Comparison of ENCODE assay signal across 8 cellular contexts in the genomic region with DNA sequence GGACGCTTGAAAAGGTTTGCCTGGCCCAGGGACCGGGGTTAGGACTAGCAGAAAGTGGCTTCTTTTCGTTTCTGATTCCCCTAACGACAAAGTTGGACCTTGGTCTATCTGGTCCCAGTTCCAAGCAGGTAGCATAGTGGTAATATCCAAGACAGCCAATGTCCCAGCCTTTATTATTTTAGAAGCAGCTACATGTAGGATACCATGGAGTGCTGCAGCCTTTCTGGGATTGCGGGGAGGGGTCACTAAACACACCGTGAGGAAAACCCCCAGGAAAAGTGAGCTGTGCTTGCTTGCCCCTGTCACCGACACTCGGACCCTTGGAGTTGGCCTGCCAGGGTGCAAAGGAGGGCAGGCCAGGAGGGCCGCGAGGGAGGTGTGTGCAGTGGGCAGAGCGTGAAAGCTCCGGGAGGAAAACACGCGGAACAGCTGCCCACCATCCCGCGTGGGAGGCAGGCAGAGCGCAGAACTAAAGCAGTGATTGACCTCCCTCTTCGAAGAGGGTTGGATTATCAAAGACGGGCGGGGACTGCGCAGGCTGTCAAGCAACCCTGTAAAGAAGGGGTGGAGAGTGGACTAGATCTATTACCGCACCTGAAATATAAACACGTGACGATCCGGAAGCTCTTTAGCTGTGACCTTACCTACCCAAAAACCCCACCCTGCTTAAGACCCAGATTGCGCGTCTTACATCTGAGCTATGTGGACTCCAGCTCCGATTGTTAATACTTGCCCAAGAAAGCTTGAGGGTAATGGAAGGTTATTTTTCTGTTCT. TPM values are rescaled to one million over a fixed set of nuclear protein-coding genes. Genes with fewer than 3 reads are reported as not detected.
DNase-seq lines count a peak whose midpoint lies in the region; ATAC-seq, FAIRE-seq and TF ChIP-seq lines count a peak whose summit lies in the region.

No MANE protein-coding gene starts in this region.

- H3K27me3 ChIP-seq in iPS-20b (ENCODE audit: insufficient read depth, low read length) (no peaks in the 10 kb centered on the region), smooth muscle cell (ENCODE audit: low read depth) (no peaks in the 10 kb centered on the region)

- peaks cover 48% of the 10 kb centered on the region for H3K79me2 ChIP-seq in smooth muscle cell (ENCODE audit: low read depth)

- H3K27me3 Mint-ChIP-seq in IgD-negative memory B cell (peaks cover 1% of the 10 kb centered on the region), brain (peaks cover 3% of the 10 kb centered on the region)

- peaks cover 15% of the 10 kb centered on the region for H3F3A ChIP-seq in smooth muscle cell (ENCODE audit: low read depth)

- peaks cover 36% of the 10 kb centered on the region for H4K20me1 ChIP-seq in smooth muscle cell (ENCODE audit: low read depth)

- DNase-seq in Daoy (ENCODE audit: low read depth): peak; percentile 25
- DNase-seq in T follicular helper cell (ENCODE audit: low read depth): peak; percentile 14
- DNase-seq in smooth muscle cell (lab: John Stamatoyannopoulos, UW; ENCODE audit: unreplicated experiment): no peak
- DNase-seq in HTR-8/SVneo (ENCODE audit: insufficient read length, low spot score): no peak

- H3K9ac ChIP-seq in iPS-20b (ENCODE audit: low read depth, low read length): peak overlapping the region; percentile 82
- peak overlapping the region; percentile 96 for H3K9ac ChIP-seq in smooth muscle cell (ENCODE audit: low read depth)

- H3K4me3 ChIP-seq in iPS-20b (ENCODE audit: low read length) (peak overlapping the region; percentile 95), smooth muscle cell (peak overlapping the region; percentile 91)

- H3K27ac Mint-ChIP-seq in IgD-negative memory B cell (peak overlapping the region; percentile 21 to 72 (median 25)), brain (peak overlapping the region; percentile 79 to 98 (median 94))

- TF ChIP-seq CTCF in brain (conservative IDR thresholded peaks at IDR 0.05) (no peak), smooth muscle cell (IDR thresholded peaks at IDR 0.05; ENCODE audit: borderline replicate concordance, insufficient read depth, poor library complexity, severe bottlenecking) (no peak)

- H3K4me2 ChIP-seq in smooth muscle cell: peak overlapping the region; percentile 94

- H3K9me3 Mint-ChIP-seq in IgD-negative memory B cell: peaks cover 0 to 6% (median 5%) of the 10 kb centered on the region in 3 donors
- H3K9me3 Mint-ChIP-seq in brain: peaks cover 0 to 5% (median 2%) of the 10 kb centered on the region in 5 experiments

- H3K4me1 Mint-ChIP-seq in IgD-negative memory B cell (peaks cover 4 to 22% (median 22%) of the 10 kb centered on the region in 3 donors), brain (peaks cover 55% of the 10 kb centered on the region)

- H3K27ac ChIP-seq in iPS-20b (ENCODE audit: low read length) (no peak overlapping the region), smooth muscle cell (ENCODE audit: low read depth) (peak overlapping the region; percentile 91)

- no peak for FAIRE-seq in HTR-8/SVneo (lab: Jason Lieb, UNC)

- ATAC-seq in GM21528 (IDR thresholded peaks at IDR 0.05; ENCODE audit: low FRiP score, unreplicated experiment): peak; percentile 40

- peaks cover 33% of the 10 kb centered on the region; the same call in 1 of the 2 replicates for H3K4me1 ChIP-seq in iPS-20b (ENCODE audit: insufficient read depth, low read length)
- H3K4me1 ChIP-seq in smooth muscle cell (ENCODE audit: low read depth): peaks cover 42% of the 10 kb centered on the region

- WGBS in smooth muscle cell (ENCODE audit: low lambda C conversion rate): 11% methylated on average over 28 of the region's 28 CpGs

- H3K36me3 Mint-ChIP-seq in IgD-negative memory B cell: no peaks in the 10 kb centered on the region
- H3K36me3 Mint-ChIP-seq in brain: peaks cover 6% of the 10 kb centered on the region

- peak overlapping the region; percentile 89 for H2AFZ ChIP-seq in smooth muscle cell (ENCODE audit: low read depth)

- H3K9me3 ChIP-seq in iPS-20b (ENCODE audit: insufficient read depth, low read depth, low read length) (0 out of 2 replicates have a peak, but pooled peaks cover 1% of the 10 kb centered on the region), smooth muscle cell (replicated peaks; ENCODE audit: low read depth) (no peaks in the 10 kb centered on the region)

- H3K4me3 Mint-ChIP-seq in IgD-negative memory B cell (peak overlapping the region; percentile 85 to 93 (median 91)), brain (peak overlapping the region; percentile 86 to 92 (median 91))

- H3K36me3 ChIP-seq in iPS-20b (ENCODE audit: insufficient read depth, low read depth, low read length) (no peaks in the 10 kb centered on the region), smooth muscle cell (ENCODE audit: low read depth) (no peaks in the 10 kb centered on the region)

RNA-seq across cellular contexts. Expression of a gene that starts 0.6 kb away (rescaled TPM):
- 29.9 and 42.5 TPM in 2 replicates for total RNA-seq in Daoy (2014; rRNA removed; shearing (Covaris generic))
- polyA plus RNA-seq in IgD-negative memory B cell (1.1 TPM), brain (ENCODE audit: insufficient read depth, low read depth, low replicate concordance) (8.6 TPM), smooth muscle cell (21.3 and 30.8 TPM in 2 replicates)
- total RNA-seq in smooth muscle cell: 70.9 and 91.7 TPM in 2 replicates

Comparison
In these comparisons a context has a peak if more than half of its experiments do, and no peak if none do; other contexts are left out.
1. DNase-seq: peak in Daoy (single experiment) and T follicular helper cell (single experiment); none in smooth muscle cell (single experiment) and HTR-8/SVneo (single experiment).